In genomic region chr10:79929409-79929904, GRCh38 we compare ENCODE assay signal across 2 cellular contexts.
A peak's percentile ranks its signal among the peaks of the same experiment; 100 is the strongest.
TF ChIP-seq lines count a peak whose summit lies in the region.

No MANE protein-coding gene starts in this region.

TF ChIP-seq in HEK293, 187 proteins besides CTCF, POLR2A, EP300 and RAD21 (continued from another document and continues in another):
- TF ChIP-seq ZBTB26 (tag by site-specific recombination; optimal IDR thresholded peaks at IDR 0.05), result peak; percentile 30
- TF ChIP-seq TSHZ1 (tag by site-specific recombination; IDR thresholded peaks at IDR 0.05; ENCODE audit: borderline replicate concordance), result no peak
- no peak for TF ChIP-seq ZNF132 (tag by site-specific recombination; IDR thresholded peaks at IDR 0.05; ENCODE audit: borderline replicate concordance)
- TF ChIP-seq ZBTB8A (tag by site-specific recombination; IDR thresholded peaks at IDR 0.05), result no peak
- TF ChIP-seq ZNF449 (tag by site-specific recombination; IDR thresholded peaks at IDR 0.05), result peak; percentile 69
- no peak for TF ChIP-seq YY2 (tag by site-specific recombination; IDR thresholded peaks at IDR 0.05)
- no peak for TF ChIP-seq ZNF138 (tag by site-specific recombination; IDR thresholded peaks at IDR 0.05; ENCODE audit: borderline replicate concordance)
- TF ChIP-seq YY1 (tag by site-specific recombination; IDR thresholded peaks at IDR 0.05), result no peak
- peak; percentile 57 for TF ChIP-seq SCRT2 (tag by site-specific recombination; IDR thresholded peaks at IDR 0.05)
- TF ChIP-seq KLF9 (tag by site-specific recombination; IDR thresholded peaks at IDR 0.05; ENCODE audit: low read depth), result no peak
- TF ChIP-seq ZEB2 (tag by site-specific recombination; IDR thresholded peaks at IDR 0.05), result peak; percentile 37; the same call in 1 of the 2 replicates
- TF ChIP-seq ZNF600 (tag by site-specific recombination; IDR thresholded peaks at IDR 0.05), result peak; percentile 87
- no peak for TF ChIP-seq OSR2 (tag by site-specific recombination; IDR thresholded peaks at IDR 0.05)
- peak; percentile 95 for TF ChIP-seq ZNF654 (tag by site-specific recombination; IDR thresholded peaks at IDR 0.05; ENCODE audit: low read depth)
- TF ChIP-seq KLF8 (tag by site-specific recombination; IDR thresholded peaks at IDR 0.05), result no peak
- no peak for TF ChIP-seq ZNF157 (tag by site-specific recombination; IDR thresholded peaks at IDR 0.05)
- no peak for TF ChIP-seq REPIN1 (tag by site-specific recombination; IDR thresholded peaks at IDR 0.05; ENCODE audit: low read depth)
- no peak for TF ChIP-seq ZNF549 (tag by site-specific recombination; IDR thresholded peaks at IDR 0.05)
- TF ChIP-seq ZNF391 (tag by site-specific recombination; IDR thresholded peaks at IDR 0.05; ENCODE audit: borderline replicate concordance, low read depth), result peak; percentile 58; the same call in 1 of the 2 replicates
- TF ChIP-seq ZNF513 (tag by site-specific recombination; IDR thresholded peaks at IDR 0.05), result no peak
- TF ChIP-seq ZNF423 (tag by site-specific recombination; IDR thresholded peaks at IDR 0.05), result no peak

TF ChIP-seq in WTC11, 78 proteins besides CTCF, POLR2A, EP300 and RAD21 (continued from another document and continues in another):
- 0 out of 2 replicates have a peak, but pooled peaks have one; percentile 21 for TF ChIP-seq AFF4 (CRISPR knock-in tag; IDR thresholded peaks at IDR 0.05; ENCODE audit: borderline replicate concordance)
- no peak for TF ChIP-seq ATF3 (CRISPR knock-in tag; conservative IDR thresholded peaks at IDR 0.05)
- TF ChIP-seq CREB1 (CRISPR knock-in tag; IDR thresholded peaks at IDR 0.05), result no peak
- TF ChIP-seq ARID4B (CRISPR knock-in tag; IDR thresholded peaks at IDR 0.05; ENCODE audit: borderline replicate concordance), result no peak
- TF ChIP-seq ZNF416 (CRISPR knock-in tag; IDR thresholded peaks at IDR 0.05), result no peak
- TF ChIP-seq SMAD3 (CRISPR knock-in tag; IDR thresholded peaks at IDR 0.05; ENCODE audit: borderline replicate concordance), result peak; percentile 92
- no peak for TF ChIP-seq TEAD1 (CRISPR knock-in tag; IDR thresholded peaks at IDR 0.05)
- no peak for TF ChIP-seq CDX4 (CRISPR knock-in tag; IDR thresholded peaks at IDR 0.05; ENCODE audit: borderline replicate concordance)
- peak; percentile 70; the same call in 1 of the 2 replicates for TF ChIP-seq ZNF232 (CRISPR knock-in tag; IDR thresholded peaks at IDR 0.05)
- TF ChIP-seq E2F4 (CRISPR knock-in tag; IDR thresholded peaks at IDR 0.05; ENCODE audit: borderline replicate concordance, low read depth), result no peak
- no peak for TF ChIP-seq ZBTB21 (CRISPR knock-in tag; IDR thresholded peaks at IDR 0.05; ENCODE audit: borderline replicate concordance)
- no peak for TF ChIP-seq JUN (CRISPR knock-in tag; IDR thresholded peaks at IDR 0.05)
- no peak for TF ChIP-seq ZNF263 (CRISPR knock-in tag; IDR thresholded peaks at IDR 0.05; ENCODE audit: low read depth)
- TF ChIP-seq EMX1 (CRISPR knock-in tag; IDR thresholded peaks at IDR 0.05), result no peak
- TF ChIP-seq NR2C2 (CRISPR knock-in tag; IDR thresholded peaks at IDR 0.05), result no peak
- TF ChIP-seq E2F1 (CRISPR knock-in tag; IDR thresholded peaks at IDR 0.05), result no peak
- no peak for TF ChIP-seq TEAD4 (CRISPR knock-in tag; IDR thresholded peaks at IDR 0.05)
- TF ChIP-seq GABPB1 (CRISPR knock-in tag; IDR thresholded peaks at IDR 0.05), result no peak
- no peak for TF ChIP-seq ATF6 (CRISPR knock-in tag; IDR thresholded peaks at IDR 0.05)
- TF ChIP-seq IRF1 (CRISPR knock-in tag; IDR thresholded peaks at IDR 0.05), result no peak
- no peak for TF ChIP-seq ZNF219 (CRISPR knock-in tag; IDR thresholded peaks at IDR 0.05; ENCODE audit: borderline replicate concordance)
- TF ChIP-seq SOX15 (CRISPR knock-in tag; IDR thresholded peaks at IDR 0.05), result no peak
- no peak for TF ChIP-seq GRHL2 (CRISPR knock-in tag; IDR thresholded peaks at IDR 0.05; ENCODE audit: insufficient replicate concordance, severe bottlenecking)
- TF ChIP-seq NR1H2 (CRISPR knock-in tag; IDR thresholded peaks at IDR 0.05), result no peak
- no peak for TF ChIP-seq FOXK1 (CRISPR knock-in tag; IDR thresholded peaks at IDR 0.05)
- 0 out of 2 replicates have a peak, but pooled peaks have one; percentile 22 for TF ChIP-seq ZNF532 (CRISPR knock-in tag; IDR thresholded peaks at IDR 0.05; ENCODE audit: borderline replicate concordance)
- TF ChIP-seq SMAD4 (CRISPR knock-in tag; IDR thresholded peaks at IDR 0.05), result no peak
